Comparison of ENCODE assay signal across 36 cellular contexts in genomic region chr1:60037669-60038068, GRCh38. TPM values are rescaled to one million over a fixed set of nuclear protein-coding genes. Genes with fewer than 3 reads are reported as not detected.
"Had no signal": no experiment of that assay in that cellular context is flagged by ENCODE, and none has a peak within 500 bp of the region (broad histone marks: within the 10 kb centered on the region; RNA-seq: fewer than 3 reads in every experiment).

No MANE protein-coding gene starts in this region.

- DNase-seq: activated B cell treated with CpG ODN at 0.5 μM for 24 hours; activated CD4-positive, alpha-beta T cell treated with anti-CD3 and anti-CD28 coated beads for 48 hours; activated CD4-positive, alpha-beta T cell treated with anti-CD3 and anti-CD28 coated beads, Interleukin-2, amount 50 U/mL, for 1 hour; activated CD4-positive, alpha-beta T cell treated with anti-CD3 and anti-CD28 coated beads, Interleukin-2, amount 50 U/mL, for 48 hours; activated CD8-positive, alpha-beta memory T cell treated with anti-CD3 and anti-CD28 coated beads for 24 hours; activated CD8-positive, alpha-beta T cell treated with anti-CD3 and anti-CD28 coated beads for 36 hours; activated effector memory CD4-positive, alpha-beta T cell treated with Interleukin-2 at 50 U/mL for 16 hours; activated gamma-delta T cell treated with Interleukin-2 at 50 U/mL for 16 hours; activated naive CD4-positive, alpha-beta T cell treated with anti-CD3 and anti-CD28 coated beads for 36 hours; activated naive CD8-positive, alpha-beta T cell treated with anti-CD3 and anti-CD28 coated beads for 36 hours; activated naive CD8-positive, alpha-beta T cell treated with anti-CD3 and anti-CD28 coated beads, Interleukin-2, amount 50 U/mL, for 24 hours; activated T-cell treated with anti-CD3 and anti-CD28 coated beads, Interleukin-2, amount 50 U/mL, for 4 hours; adrenal gland; amygdala; aorta; body of pancreas; caudate nucleus; cortex of kidney; dermis blood vessel endothelial cell; effector CD4-positive, alpha-beta T cell; effector memory CD8-positive, alpha-beta T cell; erythroblast; foreskin melanocyte; head of caudate nucleus; T-helper 1 cell; T-helper 17 cell; T1000; WERI-Rb-1 had no signal

- H3K27ac Mint-ChIP-seq: activated B cell treated with CpG ODN at 0.5 μM for 24 hours; activated CD8-positive, alpha-beta T cell treated with anti-CD3 and anti-CD28 coated beads for 36 hours; activated naive CD4-positive, alpha-beta T cell treated with anti-CD3 and anti-CD28 coated beads for 36 hours; activated naive CD4-positive, alpha-beta T cell treated with anti-CD3 and anti-CD28 coated beads, Interleukin-2, amount 50 U/mL, for 24 hours; activated naive CD8-positive, alpha-beta T cell treated with anti-CD3 and anti-CD28 coated beads for 36 hours; activated naive CD8-positive, alpha-beta T cell treated with anti-CD3 and anti-CD28 coated beads, Interleukin-2, amount 50 U/mL, for 24 hours; activated T-helper 17 cell treated with anti-CD3 and anti-CD28 coated beads, Interleukin-2, amount 50 U/mL, for 72 hours; effector memory CD8-positive, alpha-beta T cell; T-helper 17 cell; T-helper 2 cell treated with Interferon-gamma antibody and Interleukin-4, amounts not matched to agents 5 μg/mL and 100 μg/mL, for 36 hours had no signal

- H3K27me3 Mint-ChIP-seq: activated B cell treated with CpG ODN at 0.5 μM for 24 hours; activated CD8-positive, alpha-beta T cell treated with anti-CD3 and anti-CD28 coated beads for 36 hours; activated naive CD4-positive, alpha-beta T cell treated with anti-CD3 and anti-CD28 coated beads, Interleukin-2, amount 50 U/mL, for 24 hours; activated naive CD8-positive, alpha-beta T cell treated with anti-CD3 and anti-CD28 coated beads for 36 hours had no signal

- H3K4me3 ChIP-seq: adrenal gland, body of pancreas, esophagus muscularis mucosa, gastroesophageal sphincter had no signal

- H3K36me3 ChIP-seq: adrenal gland, esophagus muscularis mucosa, gastroesophageal sphincter, WERI-Rb-1 had no signal

- H3K4me3 Mint-ChIP-seq: activated B cell treated with CpG ODN at 0.5 μM for 24 hours; activated CD8-positive, alpha-beta T cell treated with anti-CD3 and anti-CD28 coated beads for 36 hours; activated naive CD4-positive, alpha-beta T cell treated with anti-CD3 and anti-CD28 coated beads for 36 hours; activated naive CD4-positive, alpha-beta T cell treated with anti-CD3 and anti-CD28 coated beads, Interleukin-2, amount 50 U/mL, for 24 hours; activated naive CD8-positive, alpha-beta T cell treated with anti-CD3 and anti-CD28 coated beads for 36 hours; activated naive CD8-positive, alpha-beta T cell treated with anti-CD3 and anti-CD28 coated beads, Interleukin-2, amount 50 U/mL, for 24 hours; activated T-cell treated with anti-CD3 and anti-CD28 coated beads, Interleukin-2, amount 50 U/mL, for 4 hours; activated T-helper 17 cell treated with anti-CD3 and anti-CD28 coated beads, Interleukin-2, amount 50 U/mL, for 72 hours; effector memory CD8-positive, alpha-beta T cell; T-helper 17 cell; T-helper 2 cell treated with Interferon-gamma antibody and Interleukin-4, amounts not matched to agents 5 μg/mL and 100 μg/mL, for 36 hours had no signal

- H3K4me1 Mint-ChIP-seq: activated B cell treated with CpG ODN at 0.5 μM for 24 hours; activated naive CD4-positive, alpha-beta T cell treated with anti-CD3 and anti-CD28 coated beads, Interleukin-2, amount 50 U/mL, for 24 hours; activated naive CD8-positive, alpha-beta T cell treated with anti-CD3 and anti-CD28 coated beads for 36 hours; activated naive CD8-positive, alpha-beta T cell treated with anti-CD3 and anti-CD28 coated beads, Interleukin-2, amount 50 U/mL, for 24 hours; activated T-helper 17 cell treated with anti-CD3 and anti-CD28 coated beads, Interleukin-2, amount 50 U/mL, for 72 hours; T-helper 17 cell had no signal

- H3K36me3 Mint-ChIP-seq: activated naive CD4-positive, alpha-beta T cell treated with anti-CD3 and anti-CD28 coated beads, Interleukin-2, amount 50 U/mL, for 24 hours; activated naive CD8-positive, alpha-beta T cell treated with anti-CD3 and anti-CD28 coated beads for 36 hours had no signal

- H3K9me3 ChIP-seq: adrenal gland, body of pancreas, esophagus muscularis mucosa, gastroesophageal sphincter had no signal

- H3K27ac ChIP-seq: adrenal gland, body of pancreas, esophagus muscularis mucosa, gastroesophageal sphincter, WERI-Rb-1 had no signal

- H3K4me1 ChIP-seq: adrenal gland, body of pancreas, esophagus muscularis mucosa, gastroesophageal sphincter had no signal

- H3K9me3 Mint-ChIP-seq: activated B cell treated with CpG ODN at 0.5 μM for 24 hours; activated CD8-positive, alpha-beta T cell treated with anti-CD3 and anti-CD28 coated beads for 36 hours; activated naive CD4-positive, alpha-beta T cell treated with anti-CD3 and anti-CD28 coated beads for 36 hours; activated naive CD4-positive, alpha-beta T cell treated with anti-CD3 and anti-CD28 coated beads, Interleukin-2, amount 50 U/mL, for 24 hours; activated naive CD8-positive, alpha-beta T cell treated with anti-CD3 and anti-CD28 coated beads for 36 hours; activated naive CD8-positive, alpha-beta T cell treated with anti-CD3 and anti-CD28 coated beads, Interleukin-2, amount 50 U/mL, for 24 hours; activated T-cell treated with anti-CD3 and anti-CD28 coated beads, Interleukin-2, amount 50 U/mL, for 4 hours; activated T-helper 17 cell treated with anti-CD3 and anti-CD28 coated beads, Interleukin-2, amount 50 U/mL, for 72 hours; effector memory CD8-positive, alpha-beta T cell; T-helper 2 cell treated with Interferon-gamma antibody and Interleukin-4, amounts not matched to agents 5 μg/mL and 100 μg/mL, for 36 hours had no signal

- H3K27me3 ChIP-seq: adrenal gland, body of pancreas, esophagus muscularis mucosa, gastroesophageal sphincter had no signal

RNA-seq across cellular contexts. Expression of gene C1orf87, which starts 35.9 kb away (rescaled TPM):
- total RNA-seq: activated B cell treated with CpG ODN at 0.5 μM for 24 hours; activated CD8-positive, alpha-beta T cell treated with anti-CD3 and anti-CD28 coated beads for 36 hours; activated naive CD4-positive, alpha-beta T cell treated with anti-CD3 and anti-CD28 coated beads for 36 hours; activated naive CD8-positive, alpha-beta T cell treated with anti-CD3 and anti-CD28 coated beads for 36 hours; activated T-cell treated with anti-CD3 and anti-CD28 coated beads, Interleukin-2, amount 50 U/mL, for 4 hours; activated T-helper 17 cell treated with anti-CD3 and anti-CD28 coated beads, Interleukin-2, amount 50 U/mL, for 72 hours; body of pancreas; chondrocyte; dermis blood vessel endothelial cell; esophagus muscularis mucosa; fibroblast of villous mesenchyme; glomerular endothelial cell; T-helper 17 cell had no signal
- polyA plus RNA-seq: adrenal gland had no signal
